Comparison of ENCODE assay signal across 8 cellular contexts in the genomic region with DNA sequence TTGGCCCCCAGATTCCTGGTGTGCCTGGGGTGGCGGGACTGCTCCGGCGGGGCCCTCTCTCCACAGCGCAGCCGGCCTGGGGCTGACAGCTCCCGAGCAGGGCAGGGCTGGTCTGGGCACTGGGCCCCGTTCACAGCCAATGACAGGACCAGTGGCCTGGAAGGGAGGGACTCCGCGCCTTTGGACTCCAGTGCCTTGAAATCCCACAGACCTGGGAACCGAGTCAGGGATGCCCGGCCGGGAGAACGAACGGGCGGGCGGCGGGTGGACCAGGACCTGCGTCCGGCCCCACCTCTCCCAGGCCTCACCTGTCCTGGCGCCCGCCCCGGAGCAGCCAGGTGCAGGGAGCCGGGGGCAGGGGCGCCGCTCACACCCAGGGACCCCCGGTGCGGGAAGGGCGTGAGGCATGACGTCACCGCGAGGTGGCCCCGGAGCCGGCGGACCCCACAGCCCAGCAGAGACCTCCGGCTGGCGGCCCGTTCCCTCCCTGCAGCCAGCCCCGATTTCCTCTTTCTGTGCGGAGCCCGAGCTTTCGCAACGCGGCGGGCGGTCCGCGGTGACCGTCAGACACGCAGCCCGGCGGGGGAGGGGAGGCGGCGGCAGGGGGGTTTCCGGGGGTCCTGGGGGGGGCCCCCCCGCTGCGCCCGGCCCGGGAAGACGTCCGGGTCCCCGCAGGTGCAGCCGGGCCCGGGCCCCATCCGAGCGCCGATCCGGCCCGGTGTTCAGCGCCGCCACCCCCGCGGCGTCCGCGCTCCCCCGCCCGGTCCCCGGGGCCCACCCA. TPM values are rescaled to one million over a fixed set of nuclear protein-coding genes. Genes with fewer than 3 reads are reported as not detected.
A peak's percentile ranks its signal among the peaks of the same experiment; 100 is the strongest.
DNase-seq lines count a peak whose midpoint lies in the region; ATAC-seq and TF ChIP-seq lines count a peak whose summit lies in the region.

No MANE protein-coding gene starts in this region.

- no peak for TF ChIP-seq CTCF in epithelial cell of proximal tubule (conservative IDR thresholded peaks at IDR 0.05; ENCODE audit: low read depth, low read length)
- TF ChIP-seq CTCF in mucosa of descending colon (IDR thresholded peaks at IDR 0.05): no peak
- no peak for TF ChIP-seq CTCF in type B pancreatic cell (conservative IDR thresholded peaks at IDR 0.05)

- no peaks in the 10 kb centered on the region for H3K4me1 Mint-ChIP-seq in type B pancreatic cell (ENCODE audit: unreplicated experiment)

- H3K4me3 ChIP-seq in SK-N-MC (peak overlapping the region; percentile 62), epithelial cell of proximal tubule (ENCODE audit: low read depth, low read length) (peak overlapping the region; percentile 42), mucosa of descending colon (peak overlapping the region; percentile 46)

- no peaks in the 10 kb centered on the region for H3K9me3 Mint-ChIP-seq in type B pancreatic cell

- peak overlapping the region; percentile 28 for H3K4me3 Mint-ChIP-seq in type B pancreatic cell

- H3K27ac ChIP-seq in SK-N-MC: no peak overlapping the region

- intact Hi-C loops in mucosa of descending colon (cut with DNase I, micrococcal nuclease): no loop called here

- H3K36me3 ChIP-seq in SK-N-MC (ENCODE audit: insufficient read depth, low read length): no peaks in the 10 kb centered on the region
- H3K36me3 ChIP-seq in mucosa of descending colon (ENCODE audit: low read depth): no peaks in the 10 kb centered on the region

- no peaks in the 10 kb centered on the region for H3K9me3 ChIP-seq in SK-N-MC (ENCODE audit: low read depth, low read length)
- H3K9me3 ChIP-seq in mucosa of descending colon: no peaks in the 10 kb centered on the region

- ATAC-seq in HG02588 (IDR thresholded peaks at IDR 0.05; ENCODE audit: unreplicated experiment) (peak; percentile 15), mucosa of descending colon (peak; percentile 88), GM19035 (IDR thresholded peaks at IDR 0.05; ENCODE audit: unreplicated experiment) (no peak)

- DNase-seq in GF-D8 (lab: John Stamatoyannopoulos, UW) (peak; percentile 44), SK-N-MC (ENCODE audit: low read depth, low spot score) (no peak), epithelial cell of proximal tubule (ENCODE audit: low read depth) (no peak), mucosa of descending colon (peak; percentile 80 to 87 (median 86)), type B pancreatic cell (ENCODE audit: extremely low spot score, unreplicated experiment) (no peak), A172 (ENCODE audit: low spot score) (no peak)

- peaks cover 17% of the 10 kb centered on the region for H3K4me1 ChIP-seq in mucosa of descending colon (ENCODE audit: low read depth)

- no peak overlapping the region for H3K9ac ChIP-seq in SK-N-MC (ENCODE audit: insufficient read length)

- no peaks in the 10 kb centered on the region for H3K36me3 Mint-ChIP-seq in type B pancreatic cell

- H3K27ac Mint-ChIP-seq in type B pancreatic cell: no peak overlapping the region

- peaks cover 14% of the 10 kb centered on the region for H3K27me3 Mint-ChIP-seq in type B pancreatic cell

RNA-seq across cellular contexts. Expression of a gene that starts 0.7 kb away (rescaled TPM):
- total RNA-seq in epithelial cell of proximal tubule (3.9 and 7.2 TPM in 2 replicates), mucosa of descending colon (100 to 1,000 TPM in 1 of 3 donors, 10 to 100 TPM in 2; 80.7 to 153 (median 98.8) TPM), type B pancreatic cell (ENCODE audit: low replicate concordance) (15.7 and 18.1 TPM in 2 replicates)
- 33.3 and 46.8 TPM in 2 replicates for total RNA-seq in A172 (2014; rRNA removed; shearing (Covaris generic))

RNA-seq across cellular contexts. Expression of a gene that starts 21.6 kb away (rescaled TPM):
- 4.6 and 5.4 TPM in 2 replicates for total RNA-seq in epithelial cell of proximal tubule
- total RNA-seq in mucosa of descending colon: 10 to 100 TPM; 14.9 to 20.9 (median 15.8) TPM
- total RNA-seq in type B pancreatic cell (ENCODE audit: low replicate concordance): 14.8 and 15.4 TPM in 2 replicates
- total RNA-seq in A172 (2014; rRNA removed; shearing (Covaris generic)): 5.2 and 8.8 TPM in 2 replicates

RNA-seq across cellular contexts. Expression of a gene that starts 29.2 kb away (rescaled TPM):
- total RNA-seq in epithelial cell of proximal tubule (not detected in 2 replicates), mucosa of descending colon (1 to 10 TPM in 2 of 3 donors, under 1 TPM in 1; 0.47 to 2.3 (median 2.1) TPM), type B pancreatic cell (ENCODE audit: low replicate concordance) (13.6 and 15.3 TPM in 2 replicates)
- not detected in 2 replicates for total RNA-seq in A172 (2014; rRNA removed; shearing (Covaris generic))

Comparison
In these comparisons a context has a peak if more than half of its experiments do, and no peak if none do; other contexts are left out.
1. DNase-seq: peak in GF-D8 (single experiment) and mucosa of descending colon (3 of 3); none in SK-N-MC (single experiment), epithelial cell of proximal tubule (single experiment), type B pancreatic cell (single experiment) and A172 (single experiment).
2. Peak in every context shown above with its lines, with median percentiles within 50 percentile points of each other: H3K4me3 ChIP-seq.